In the genomic region with DNA sequence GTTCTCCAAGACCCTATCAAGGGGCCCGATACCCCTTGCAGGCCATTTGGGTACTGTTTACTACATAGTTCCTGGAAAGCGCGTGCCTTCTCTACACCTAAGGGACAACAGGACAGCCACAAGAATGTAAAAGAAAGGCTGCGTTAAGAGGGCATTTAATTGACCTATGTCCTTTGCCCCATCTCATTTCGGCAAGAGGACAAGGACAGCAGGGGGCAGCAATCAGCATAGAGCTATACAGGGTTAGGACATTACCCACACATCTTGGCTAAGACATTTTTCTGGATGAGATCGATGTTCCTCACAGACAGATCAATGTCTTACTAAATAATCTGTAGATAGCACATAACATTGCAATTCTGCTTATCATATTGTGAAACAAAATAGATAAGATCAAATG, we compare ENCODE assay signal across 9 cellular contexts. TPM values are rescaled to one million over a fixed set of nuclear protein-coding genes. Genes with fewer than 3 reads are reported as not detected.
DNase-seq lines count a peak whose midpoint lies in the region; ATAC-seq and TF ChIP-seq lines count a peak whose summit lies in the region.
"Had no signal": no experiment of that assay in that cellular context is flagged by ENCODE, and none has a peak within 500 bp of the region (broad histone marks: within the 10 kb centered on the region; RNA-seq: fewer than 3 reads in every experiment).

No MANE protein-coding gene starts in this region.

- TF ChIP-seq CTCF in KMS-11 (conservative IDR thresholded peaks at IDR 0.05; ENCODE audit: low read depth, low read length) = peak; percentile 41
- no peak for TF ChIP-seq CTCF in upper lobe of left lung (IDR thresholded peaks at IDR 0.05)

- 47 to 48% methylated on average over 6 of the region's 6 CpGs for WGBS in upper lobe of left lung, 2 donors

- H3K9me3 ChIP-seq in upper lobe of left lung = no peaks in the 10 kb centered on the region

- peak; percentile 34 for DNase-seq in EL
- DNase-seq in activated CD4-positive, alpha-beta T cell treated with anti-CD3 and anti-CD28 coated beads for 48 hours = peak; percentile 58
- peak; percentile 67 to 76 for DNase-seq in erythroblast (lab: John Stamatoyannopoulos, UW)
- peak; percentile 37 for DNase-seq in stimulated activated CD4-positive, alpha-beta T cell treated with anti-CD3 and anti-CD28 coated beads, Interleukin-1b, Interleukin-23, amount 100 ng/mL, for 48 hours
- no peak for DNase-seq in DMS153 (lab: John Stamatoyannopoulos, UW)
- DNase-seq in upper lobe of left lung = no peak

- no peaks in the 10 kb centered on the region for H4K20me1 ChIP-seq in KMS-11 (ENCODE audit: insufficient read depth)

- TF ChIP-seq EP300 in upper lobe of left lung (IDR thresholded peaks at IDR 0.05) = no peak

- H3K79me2 ChIP-seq in KMS-11 (ENCODE audit: insufficient read depth, low read depth) = no peaks in the 10 kb centered on the region
- H3K79me2 ChIP-seq: parathyroid adenoma had no signal

- H2AFZ ChIP-seq in KMS-11 (ENCODE audit: low read depth) = no peak overlapping the region
- H2AFZ ChIP-seq: parathyroid adenoma had no signal

- H3K27me3 ChIP-seq in KMS-11 (ENCODE audit: insufficient read depth, low read depth) (no peaks in the 10 kb centered on the region), upper lobe of left lung (no peaks in the 10 kb centered on the region)

- ATAC-seq in upper lobe of left lung (ENCODE audit: low FRiP score in 2 of 2) (no peak), HG03457 (IDR thresholded peaks at IDR 0.05; ENCODE audit: unreplicated experiment) (no peak)

- no peak overlapping the region for H3K27ac ChIP-seq in KMS-11
- H3K27ac ChIP-seq in upper lobe of left lung = no peak overlapping the region
- H3K27ac ChIP-seq: parathyroid adenoma had no signal

- no peak for TF ChIP-seq POLR2A in erythroblast (IDR thresholded peaks at IDR 0.05; ENCODE audit: low read length)
- no peak for TF ChIP-seq POLR2A in upper lobe of left lung (IDR thresholded peaks at IDR 0.05)

- H3K4me3 ChIP-seq in KMS-11 (IDR thresholded peaks at IDR 0.05; ENCODE audit: insufficient read depth, low read depth, low read length) (no peak overlapping the region), upper lobe of left lung (no peak overlapping the region)

- H3K9ac ChIP-seq in KMS-11 = no peak overlapping the region
- H3K9ac ChIP-seq: parathyroid adenoma had no signal

- H3K4me1 ChIP-seq in KMS-11 (ENCODE audit: low read depth, poor library complexity, severe bottlenecking) (no peaks in the 10 kb centered on the region), upper lobe of left lung (no peaks in the 10 kb centered on the region)
- H3K4me1 ChIP-seq: parathyroid adenoma had no signal

- H3K36me3 ChIP-seq in KMS-11 (ENCODE audit: insufficient read depth) (no peaks in the 10 kb centered on the region), upper lobe of left lung (no peaks in the 10 kb centered on the region)

- no peak overlapping the region for H3K4me2 ChIP-seq in KMS-11

RNA-seq across cellular contexts. Expression of gene FLT3, which starts 41.2 kb away (rescaled TPM):
- 1 to 10 TPM in 5 of 6 donors, under 1 TPM in 1; 0.89 to 6.3 (median 1.6) TPM for total RNA-seq in upper lobe of left lung

Comparison
In these comparisons a context has a peak if more than half of its experiments do, and no peak if none do; other contexts are left out.
1. DNase-seq: peak in EL (single experiment), activated CD4-positive, alpha-beta T cell treated with anti-CD3 and anti-CD28 coated beads for 48 hours (single experiment), erythroblast (2 of 2) and stimulated activated CD4-positive, alpha-beta T cell treated with anti-CD3 and anti-CD28 coated beads, Interleukin-1b, Interleukin-23, amount 100 ng/mL, for 48 hours (single experiment); none in DMS153 (single experiment) and upper lobe of left lung (0 of 2).